In genomic region chr19:38556521-38557174, GRCh38 we compare ENCODE assay signal across 12 cellular contexts.
A peak's percentile ranks its signal among the peaks of the same experiment; 100 is the strongest.
DNase-seq lines count a peak whose midpoint lies in the region; ATAC-seq, FAIRE-seq and TF ChIP-seq lines count a peak whose summit lies in the region.
"Had no signal": no experiment of that assay in that cellular context is flagged by ENCODE, and none has a peak within 500 bp of the region (broad histone marks: within the 10 kb centered on the region; RNA-seq: fewer than 3 reads in every experiment).

No MANE protein-coding gene starts in this region.

- H3K4me3 ChIP-seq in IMR-90 (ENCODE audit: insufficient read depth, low read depth, low read length) (no peak overlapping the region), K562 (no peak overlapping the region), gastrocnemius medialis (no peak overlapping the region), lower leg skin (ENCODE audit: low read depth, poor library complexity, severe bottlenecking) (no peak overlapping the region)
- H3K4me3 ChIP-seq: MG63 had no signal

- intact Hi-C loops in IMR-90 (cut with micrococcal nuclease) (no loop called here), K562 (cut with micrococcal nuclease) (loop anchor here (2.0 to 5.0 kb wide), 2 partner anchors 40 to 61 kb away; partner anchors contain the start of genes EIF3K and MAP4K1), gastrocnemius medialis (cut with DNase I; ENCODE audit: low total_unique reads) (no loop called here), lower leg skin (cut with DNase I; ENCODE audit: low total_unique reads) (no loop called here)

- dilution Hi-C loops in IMR-90 (cut with HindIII; ENCODE audit: low sequenced_read_pairs, unreplicated experiment) = no loop called here

- in situ Hi-C loops in IMR-90 (cut with MboI; ENCODE audit: low sequenced_read_pairs) (no loop called here), K562 (cut with MboI) (no loop called here), gastrocnemius medialis (cut with MboI; ENCODE audit: low sequenced_read_pairs in 4 of 4) (no loop called here)

- H4K20me1 ChIP-seq in IMR-90 (ENCODE audit: insufficient read depth, low read length) = no peaks in the 10 kb centered on the region
- no peaks in the 10 kb centered on the region for H4K20me1 ChIP-seq in K562 (replicated peaks; ENCODE audit: control insufficient read depth, insufficient read depth, low read length)

- H4K91ac ChIP-seq in IMR-90 (ENCODE audit: insufficient read depth, low read depth, low read length) = no peak overlapping the region

- H3K79me1 ChIP-seq in IMR-90 (ENCODE audit: low read depth in 1 of 2, low read length in 2 of 2) = no peaks in the 10 kb centered on the region

- no peaks in the 10 kb centered on the region for H3K79me2 ChIP-seq in K562 (ENCODE audit: control insufficient read depth, insufficient read depth, low read length)

- no peak overlapping the region for H2AK9ac ChIP-seq in IMR-90 (replicated peaks; ENCODE audit: low read depth, low read length, poor library complexity)

- POLR2A ChIA-PET in activated naive CD8-positive, alpha-beta T cell treated with anti-CD3 and anti-CD28 coated beads, Interleukin-2, amount 10 ng/mL, durations not matched to agents 7 days and 5 days (lab: Charles Lee) = interaction anchor here (1.0 to 1.5 kb wide), 2 partner anchors 61 to 62 kb away, joined by 4 read pairs; partner anchors contain the start of genes EIF3K and MAP4K1
- POLR2A ChIA-PET in IMR-90 (lab: Charles Lee; ENCODE audit: unreplicated experiment) (no interaction called here), K562 (lab: Yijun Ruan, JAX) (interaction anchor here (0.5 to 1.7 kb wide), 6 partner anchors 11 to 173 kb away, joined by 3 to 6 read pairs (median 3); no protein-coding TSS in a partner anchor)

- H3K4me1 ChIP-seq in IMR-90 (ENCODE audit: control insufficient read depth, insufficient read depth, low read length) (no peaks in the 10 kb centered on the region), K562 (replicated peaks in 1 of 2; ENCODE audit: control insufficient read depth in 2 of 2, insufficient read depth in 2 of 2, low read length in 2 of 2) (peaks cover 13 to 15% of the 10 kb centered on the region in 2 experiments; a peak in 4 of 5 replicates), gastrocnemius medialis (no peaks in the 10 kb centered on the region)

- no peak overlapping the region for H3K4me2 ChIP-seq in IMR-90 (ENCODE audit: low read depth, low read length)
- peak overlapping the region; percentile 79 for H3K4me2 ChIP-seq in K562 (ENCODE audit: insufficient read depth, low read length)

- peak; percentile 23 for ATAC-seq in activated naive CD8-positive, alpha-beta T cell treated with anti-CD3 and anti-CD28 coated beads, Interleukin-2, amount 10 ng/mL, durations not matched to agents 7 days and 5 days (ENCODE audit: low read depth)
- no peak for ATAC-seq in IMR-90 (ENCODE audit: low read depth)
- peak; percentile 70 for ATAC-seq in K562
- ATAC-seq in gastrocnemius medialis = no peak
- ATAC-seq: naive thymus-derived CD8-positive, alpha-beta T cell had no signal

- H4K5ac ChIP-seq in IMR-90 (ENCODE audit: low read depth, low read length) = no peak overlapping the region

- no peak overlapping the region for H3K4ac ChIP-seq in IMR-90 (ENCODE audit: low read depth, low read length)

- no peak overlapping the region for H2AK5ac ChIP-seq in IMR-90 (ENCODE audit: low read depth, low read length)

- no peak overlapping the region for H3K4me3 Mint-ChIP-seq in activated naive CD8-positive, alpha-beta T cell treated with anti-CD3 and anti-CD28 coated beads, Interleukin-2, amount 10 ng/mL, durations not matched to agents 7 days and 5 days
- H3K4me3 Mint-ChIP-seq in activated naive CD8-positive, alpha-beta T cell treated with anti-CD3 and anti-CD28 coated beads for 36 hours = no peak overlapping the region
- no peak overlapping the region for H3K4me3 Mint-ChIP-seq in progenitor cell of endocrine pancreas (ENCODE audit: low read depth)

- H3K27me3 ChIP-seq in IMR-90 (ENCODE audit: control insufficient read depth, insufficient read depth, low read length) = no peaks in the 10 kb centered on the region
- no peaks in the 10 kb centered on the region for H3K27me3 ChIP-seq in K562 (ENCODE audit: control insufficient read depth in 2 of 2, insufficient read depth in 2 of 2, low read length in 2 of 2)
- H3K27me3 ChIP-seq in gastrocnemius medialis = no peaks in the 10 kb centered on the region

- H3K9me3 Mint-ChIP-seq in activated naive CD8-positive, alpha-beta T cell treated with anti-CD3 and anti-CD28 coated beads, Interleukin-2, amount 10 ng/mL, durations not matched to agents 7 days and 5 days = no peaks in the 10 kb centered on the region
- no peaks in the 10 kb centered on the region for H3K9me3 Mint-ChIP-seq in activated naive CD8-positive, alpha-beta T cell treated with anti-CD3 and anti-CD28 coated beads for 36 hours
- H3K9me3 Mint-ChIP-seq in progenitor cell of endocrine pancreas (ENCODE audit: low read depth) = no peaks in the 10 kb centered on the region

- H2BK15ac ChIP-seq in IMR-90 (ENCODE audit: low read depth, low read length) = no peak overlapping the region

- CTCF ChIA-PET in IMR-90 (lab: Yijun Ruan, JAX) = no interaction called here
- CTCF ChIA-PET in K562 (lab: Yijun Ruan, JAX; ENCODE audit: low intra/inter-chr PET ratio) = interaction anchor here (0.5 to 1.2 kb wide), 5 partner anchors 47 to 370 kb away, joined by 3 to 6 read pairs (median 4); no protein-coding TSS in a partner anchor

- 0 out of 2 replicates have a peak, but pooled peaks have one; percentile 18 for TF ChIP-seq CTCF in IMR-90 (conservative IDR thresholded peaks at IDR 0.05; ENCODE audit: low read depth, low read length)
- TF ChIP-seq CTCF in K562 (IDR thresholded peaks at IDR 0.05 in 2 of 3, conservative IDR thresholded peaks at IDR 0.05 in 1 of 3; ENCODE audit: insufficient read depth in 2 of 3, low read depth in 1 of 3, low read length in 3 of 3) = peak in 2 of 3 experiments; percentile 36 to 50; a peak in 2 of 6 replicates
- TF ChIP-seq CTCF in progenitor cell of endocrine pancreas (IDR thresholded peaks at IDR 0.05; ENCODE audit: unreplicated experiment) = peak; percentile 19
- TF ChIP-seq CTCF in gastrocnemius medialis (IDR thresholded peaks at IDR 0.05 in 4 of 5, conservative IDR thresholded peaks at IDR 0.05 in 1 of 5) = no peak
- no peak for TF ChIP-seq CTCF in lower leg skin (IDR thresholded peaks at IDR 0.05)

- no peak overlapping the region for H3K27ac ChIP-seq in IMR-90 (ENCODE audit: insufficient read depth, low read length)
- H3K27ac ChIP-seq in K562 (ENCODE audit: extremely low read depth, low read depth, low read length) = peak overlapping the region; percentile 54; the same call in 2 of the 3 replicates
- H3K27ac ChIP-seq in gastrocnemius medialis = peak overlapping the region in 2 of 4 donors; percentile 37 to 40

- TF ChIP-seq POLR2A in IMR-90 (IDR thresholded peaks at IDR 0.05; ENCODE audit: low read depth, low read length) = no peak
- no peak for TF ChIP-seq POLR2A in K562 (conservative IDR thresholded peaks at IDR 0.05)
- no peak for TF ChIP-seq POLR2A in gastrocnemius medialis (IDR thresholded peaks at IDR 0.05)
- no peak for TF ChIP-seq POLR2A in lower leg skin (IDR thresholded peaks at IDR 0.05)

- no peak overlapping the region for H3K14ac ChIP-seq in IMR-90 (replicated peaks; ENCODE audit: low read depth, low read length)

- H2BK5ac ChIP-seq in IMR-90 (ENCODE audit: low read depth, low read length, poor library complexity, severe bottlenecking) = no peak overlapping the region

- H3K56ac ChIP-seq in IMR-90 (ENCODE audit: extremely low read depth, insufficient read depth, low read length) = no peak overlapping the region

- H3K27ac Mint-ChIP-seq in activated naive CD8-positive, alpha-beta T cell treated with anti-CD3 and anti-CD28 coated beads, Interleukin-2, amount 10 ng/mL, durations not matched to agents 7 days and 5 days = no peak overlapping the region
- H3K27ac Mint-ChIP-seq in activated naive CD8-positive, alpha-beta T cell treated with anti-CD3 and anti-CD28 coated beads for 36 hours = no peak overlapping the region
- no peak overlapping the region for H3K27ac Mint-ChIP-seq in progenitor cell of endocrine pancreas

- H3K36me3 Mint-ChIP-seq in activated naive CD8-positive, alpha-beta T cell treated with anti-CD3 and anti-CD28 coated beads, Interleukin-2, amount 10 ng/mL, durations not matched to agents 7 days and 5 days = no peaks in the 10 kb centered on the region
- H3K36me3 Mint-ChIP-seq in activated naive CD8-positive, alpha-beta T cell treated with anti-CD3 and anti-CD28 coated beads for 36 hours = no peaks in the 10 kb centered on the region
- H3K36me3 Mint-ChIP-seq in progenitor cell of endocrine pancreas (ENCODE audit: insufficient read depth) = no peaks in the 10 kb centered on the region
- H3K36me3 Mint-ChIP-seq: naive thymus-derived CD8-positive, alpha-beta T cell had no signal

- H3K36me3 ChIP-seq in IMR-90 (ENCODE audit: control insufficient read depth, insufficient read depth, low read length) (no peaks in the 10 kb centered on the region), K562 (ENCODE audit: control insufficient read depth, insufficient read depth, low read length) (no peaks in the 10 kb centered on the region), gastrocnemius medialis (peaks cover 0 to 82% of the 10 kb centered on the region in 2 donors)
- H3K36me3 ChIP-seq: MG63 had no signal

- H3K9me3 ChIP-seq in IMR-90 (ENCODE audit: control insufficient read depth, insufficient read depth, low read length) = no peaks in the 10 kb centered on the region
- H3K9me3 ChIP-seq in K562 (replicated peaks; ENCODE audit: control insufficient read depth, insufficient read depth, low read depth, low read length) = no peaks in the 10 kb centered on the region
- no peaks in the 10 kb centered on the region for H3K9me3 ChIP-seq in gastrocnemius medialis
- H3K9me3 ChIP-seq: MG63 had no signal

- H2BK20ac ChIP-seq in IMR-90 (ENCODE audit: low read depth, low read length) = no peak overlapping the region

- H3K9me1 ChIP-seq in IMR-90 (ENCODE audit: insufficient read depth, low read length) = no peaks in the 10 kb centered on the region
- no peaks in the 10 kb centered on the region for H3K9me1 ChIP-seq in K562 (ENCODE audit: control insufficient read depth, insufficient read depth, low read length)

- TF ChIP-seq RAD21 in IMR-90 (IDR thresholded peaks at IDR 0.05; ENCODE audit: low read length) = no peak
- peak in 1 of 2 experiments; percentile 25; a peak in 2 of 4 replicates for TF ChIP-seq RAD21 in K562 (CRISPR knock-in tag; conservative IDR thresholded peaks at IDR 0.05 in 1 of 2, IDR thresholded peaks at IDR 0.05 in 1 of 2)

- H3K9ac ChIP-seq in IMR-90 (ENCODE audit: low read depth, low read length) (no peak overlapping the region), K562 (ENCODE audit: insufficient read depth in 1 of 2, low read depth in 2 of 2, low read length in 2 of 2) (no peak overlapping the region; a peak in 1 of 4 replicates)

- no peak for DNase-seq in activated naive CD8-positive, alpha-beta T cell treated with anti-CD3 and anti-CD28 coated beads, Interleukin-2, amount 10 ng/mL, durations not matched to agents 7 days and 5 days
- DNase-seq in activated naive CD8-positive, alpha-beta T cell treated with anti-CD3 and anti-CD28 coated beads for 36 hours = no peak
- DNase-seq in IMR-90 (no peak), K562 (ENCODE audit: extremely low read depth in 1 of 4, low spot score in 3 of 4) (peak; percentile 25 to 43 (median 34)), progenitor cell of endocrine pancreas (ENCODE audit: low spot score, unreplicated experiment) (no peak), DMS153 treated with DMSO at 0.1 percent for 48 hours (lab: John Stamatoyannopoulos, UW; ENCODE audit: unreplicated experiment) (no peak), gastrocnemius medialis (no peak), lower leg skin (ENCODE audit: low spot score in 2 of 2) (no peak)
- DNase-seq: effector memory CD4-positive, alpha-beta T cell; MG63; NCI-H526 had no signal

- no peak for FAIRE-seq in K562 (lab: Jason Lieb, UNC)

- TF ChIP-seq EP300 in K562 (IDR thresholded peaks at IDR 0.05; ENCODE audit: low read length) = no peak

- WGBS in IMR-90 (ENCODE audit: extremely low coverage in 2 of 2, insufficient read length in 1 of 2), 2 experiments = 83% methylated on average over 1 of the region's 7 CpGs; no CpG with 5 or more reads in 1 of the 2 experiments
- WGBS in K562 (ENCODE audit: insufficient coverage, low coverage, missing lambda C conversion rate) = 7% methylated on average over 5 of the region's 7 CpGs
- WGBS in lower leg skin, 2 donors = 51 to 62% methylated on average over 7 of the region's 7 CpGs

- H4K8ac ChIP-seq in IMR-90 (ENCODE audit: low read depth in 2 of 2, low read length in 2 of 2) = no peak overlapping the region

- H3K4me1 Mint-ChIP-seq in activated naive CD8-positive, alpha-beta T cell treated with anti-CD3 and anti-CD28 coated beads, Interleukin-2, amount 10 ng/mL, durations not matched to agents 7 days and 5 days = peaks cover 18% of the 10 kb centered on the region
- peaks cover 12% of the 10 kb centered on the region for H3K4me1 Mint-ChIP-seq in activated naive CD8-positive, alpha-beta T cell treated with anti-CD3 and anti-CD28 coated beads for 36 hours
- no peaks in the 10 kb centered on the region for H3K4me1 Mint-ChIP-seq in progenitor cell of endocrine pancreas (ENCODE audit: low read depth)

- no peak overlapping the region for H3K23ac ChIP-seq in IMR-90 (ENCODE audit: low read depth, low read length)

- BruUV-seq in IMR-90 (replicated peaks; lab: Mats Ljungman, UMichigan) (no TSS peak), K562 (replicated peaks; lab: Mats Ljungman, UMichigan) (no TSS peak)

- no peak overlapping the region for H3K18ac ChIP-seq in IMR-90 (ENCODE audit: low read depth, low read length)

- no peak overlapping the region for H2BK120ac ChIP-seq in IMR-90 (ENCODE audit: low read depth, low read length)

- peaks cover 26% of the 10 kb centered on the region for H3K27me3 Mint-ChIP-seq in activated naive CD8-positive, alpha-beta T cell treated with anti-CD3 and anti-CD28 coated beads, Interleukin-2, amount 10 ng/mL, durations not matched to agents 7 days and 5 days
- H3K27me3 Mint-ChIP-seq in activated naive CD8-positive, alpha-beta T cell treated with anti-CD3 and anti-CD28 coated beads for 36 hours = peaks cover 17% of the 10 kb centered on the region
- H3K27me3 Mint-ChIP-seq in progenitor cell of endocrine pancreas = peaks cover 3% of the 10 kb centered on the region

- H2AFZ ChIP-seq in IMR-90 (replicated peaks; ENCODE audit: low read length, poor library complexity) (no peak overlapping the region), K562 (ENCODE audit: low read depth, low read length) (peak overlapping the region; percentile 50; the same call in 1 of the 2 replicates)

Comparison
In these comparisons a context has a peak if more than half of its experiments do, and no peak if none do; other contexts are left out.
1. ATAC-seq: peak in activated naive CD8-positive, alpha-beta T cell treated with anti-CD3 and anti-CD28 coated beads, Interleukin-2, amount 10 ng/mL, durations not matched to agents 7 days and 5 days (single experiment) and K562 (single experiment); none in IMR-90 (single experiment) and gastrocnemius medialis (0 of 2).
2. DNase-seq: peak in K562 (4 of 4); none in activated naive CD8-positive, alpha-beta T cell treated with anti-CD3 and anti-CD28 coated beads, Interleukin-2, amount 10 ng/mL, durations not matched to agents 7 days and 5 days (single experiment), activated naive CD8-positive, alpha-beta T cell treated with anti-CD3 and anti-CD28 coated beads for 36 hours (single experiment), IMR-90 (single experiment), progenitor cell of endocrine pancreas (single experiment), DMS153 treated with DMSO at 0.1 percent for 48 hours (single experiment), gastrocnemius medialis (0 of 2) and lower leg skin (0 of 2).
3. CTCF ChIP-seq: peak in IMR-90 (single experiment), K562 (2 of 3) and progenitor cell of endocrine pancreas (single experiment); none in gastrocnemius medialis (0 of 5) and lower leg skin (0 of 3).